Comparison of ENCODE assay signal across 1 cellular context in the genomic region with DNA sequence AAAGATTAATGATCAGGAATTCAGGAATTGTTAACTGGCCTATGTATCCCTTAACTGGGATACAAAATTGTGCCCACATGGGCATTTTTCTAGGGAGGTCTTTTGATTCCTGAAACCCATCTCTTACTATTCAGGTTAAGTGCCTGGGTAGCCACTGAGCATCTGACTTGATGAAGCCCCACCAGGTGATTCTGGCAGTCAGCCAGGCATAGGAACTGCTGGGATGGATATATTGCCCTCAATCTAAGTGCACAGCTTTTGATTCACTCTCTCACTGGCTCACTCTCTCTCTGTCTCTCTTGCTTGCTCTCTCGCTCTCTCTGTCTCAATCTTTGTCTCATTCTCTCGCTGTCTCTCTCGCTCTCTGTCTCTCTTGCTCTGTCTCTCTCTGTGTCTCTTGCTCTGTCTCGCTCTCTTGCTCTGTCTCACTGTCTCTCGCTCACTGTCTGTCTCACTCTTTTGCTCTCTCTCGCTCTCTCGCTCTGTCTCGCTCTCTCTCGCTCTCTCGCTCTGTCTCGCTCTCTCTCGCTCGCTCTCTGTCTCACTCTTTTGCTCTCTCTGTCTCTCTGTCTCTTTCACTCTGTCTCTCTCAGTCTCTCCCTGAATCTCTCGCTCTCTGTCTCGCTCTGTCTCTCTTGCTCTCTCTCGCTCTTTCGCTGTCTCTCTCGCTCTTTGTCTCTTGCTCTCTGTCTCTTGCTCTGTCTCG.
TF ChIP-seq lines count a peak whose summit lies in the region.

No MANE protein-coding gene starts in this region.

TF ChIP-seq in GM12878, 131 proteins besides CTCF, POLR2A, EP300 and RAD21:
- TF ChIP-seq, protein P1, sequence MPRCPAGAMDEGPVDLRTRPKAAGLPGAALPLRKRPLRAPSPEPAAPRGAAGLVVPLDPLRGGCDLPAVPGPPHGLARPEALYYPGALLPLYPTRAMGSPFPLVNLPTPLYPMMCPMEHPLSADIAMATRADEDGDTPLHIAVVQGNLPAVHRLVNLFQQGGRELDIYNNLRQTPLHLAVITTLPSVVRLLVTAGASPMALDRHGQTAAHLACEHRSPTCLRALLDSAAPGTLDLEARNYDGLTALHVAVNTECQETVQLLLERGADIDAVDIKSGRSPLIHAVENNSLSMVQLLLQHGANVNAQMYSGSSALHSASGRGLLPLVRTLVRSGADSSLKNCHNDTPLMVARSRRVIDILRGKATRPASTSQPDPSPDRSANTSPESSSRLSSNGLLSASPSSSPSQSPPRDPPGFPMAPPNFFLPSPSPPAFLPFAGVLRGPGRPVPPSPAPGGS (IDR thresholded peaks at IDR 0.05; ENCODE audit: borderline replicate concordance, insufficient read depth, low read depth, low read length, poor library complexity, severe bottlenecking), result peak; percentile 91
- no peak for TF ChIP-seq FOXK2 (IDR thresholded peaks at IDR 0.05)
- TF ChIP-seq, protein P2, sequence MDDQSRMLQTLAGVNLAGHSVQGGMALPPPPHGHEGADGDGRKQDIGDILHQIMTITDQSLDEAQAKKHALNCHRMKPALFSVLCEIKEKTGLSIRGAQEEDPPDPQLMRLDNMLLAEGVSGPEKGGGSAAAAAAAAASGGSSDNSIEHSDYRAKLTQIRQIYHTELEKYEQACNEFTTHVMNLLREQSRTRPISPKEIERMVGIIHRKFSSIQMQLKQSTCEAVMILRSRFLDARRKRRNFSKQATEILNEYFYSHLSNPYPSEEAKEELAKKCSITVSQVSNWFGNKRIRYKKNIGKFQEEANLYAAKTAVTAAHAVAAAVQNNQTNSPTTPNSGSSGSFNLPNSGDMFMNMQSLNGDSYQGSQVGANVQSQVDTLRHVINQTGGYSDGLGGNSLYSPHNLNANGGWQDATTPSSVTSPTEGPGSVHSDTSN (IDR thresholded peaks at IDR 0.05; ENCODE audit: insufficient replicate concordance, low read depth, low read length), result peak; percentile 34
